In the genomic region with DNA sequence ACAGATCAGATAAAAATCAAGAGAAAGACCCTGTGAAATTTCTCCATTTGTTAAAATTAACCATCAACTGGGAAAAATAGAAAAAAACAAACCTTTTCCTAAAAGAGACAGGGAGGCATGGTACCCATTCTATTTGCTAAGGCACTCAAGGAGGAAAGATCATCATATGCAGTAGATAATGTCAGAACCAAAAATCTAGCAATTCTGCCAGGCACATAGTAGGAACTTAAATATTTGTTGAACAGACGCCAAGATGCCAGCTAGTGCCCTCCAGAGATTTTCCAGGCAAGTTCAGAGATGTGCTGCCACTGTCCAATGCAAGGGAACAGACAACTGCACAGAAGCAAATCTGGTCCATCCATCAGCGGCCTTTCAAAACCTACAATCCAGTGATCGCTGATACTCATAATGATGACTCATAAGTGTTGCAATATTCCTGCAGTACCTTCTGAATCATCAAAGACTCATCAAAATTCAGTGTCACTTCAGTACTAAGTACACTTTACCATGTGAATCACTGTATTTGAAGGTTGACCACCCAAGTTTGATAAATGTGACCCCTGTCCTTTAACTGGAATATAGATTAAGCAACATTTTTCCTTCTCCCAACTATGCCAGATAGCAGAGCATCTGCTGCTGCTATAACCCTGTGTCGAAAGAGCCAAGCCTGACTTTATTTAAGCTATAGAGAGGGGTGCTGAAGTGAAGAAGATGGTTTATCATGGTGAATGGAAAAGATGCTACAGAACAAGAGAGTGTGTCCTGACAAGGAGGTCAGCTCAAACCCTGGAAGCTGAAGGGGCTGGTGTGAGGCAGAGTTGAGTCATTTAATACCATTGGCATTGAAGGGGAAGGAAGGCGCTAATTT, we compare ENCODE assay signal across 1 cellular context.
TF ChIP-seq lines count a peak whose summit lies in the region.

No MANE protein-coding gene starts in this region.

TF ChIP-seq in HepG2, 621 proteins besides CTCF, POLR2A, EP300 and RAD21 (continued from another document and continues in another):
- TF ChIP-seq HDAC2 (CRISPR knock-in tag; IDR thresholded peaks at IDR 0.05) (peak; percentile 66), ZNF12 (CRISPR knock-in tag; IDR thresholded peaks at IDR 0.05) (peak; percentile 75), HHEX (CRISPR knock-in tag; IDR thresholded peaks at IDR 0.05) (peak; percentile 78), MTF1 (CRISPR knock-in tag; IDR thresholded peaks at IDR 0.05) (no peak), NCOA1 (CRISPR knock-in tag; IDR thresholded peaks at IDR 0.05) (no peak), HOXA5 (CRISPR knock-in tag; IDR thresholded peaks at IDR 0.05) (no peak), NRL (CRISPR knock-in tag; IDR thresholded peaks at IDR 0.05; ENCODE audit: borderline replicate concordance) (no peak), SOX5 (CRISPR knock-in tag; IDR thresholded peaks at IDR 0.05; ENCODE audit: borderline replicate concordance) (peak; percentile 70), NR2F1 (CRISPR knock-in tag; IDR thresholded peaks at IDR 0.05) (peak; percentile 56 to 97; a peak in 3 of 4 replicates), WIZ (CRISPR knock-in tag; IDR thresholded peaks at IDR 0.05) (no peak), MIXL1 (CRISPR knock-in tag; IDR thresholded peaks at IDR 0.05) (0 out of 2 replicates have a peak, but pooled peaks have one; percentile 44), ZBTB1 (CRISPR knock-in tag; IDR thresholded peaks at IDR 0.05; ENCODE audit: borderline replicate concordance) (no peak), ATF7 (IDR thresholded peaks at IDR 0.05) (peak; percentile 11; the same call in 1 of the 2 replicates), ATF7 (CRISPR knock-in tag; IDR thresholded peaks at IDR 0.05) (no peak), ZKSCAN1 (IDR thresholded peaks at IDR 0.05; ENCODE audit: low read length) (peak; percentile 46; the same call in 1 of the 2 replicates), ZFP90 (CRISPR knock-in tag; IDR thresholded peaks at IDR 0.05; ENCODE audit: borderline replicate concordance) (no peak), DNMT3B (CRISPR knock-in tag; conservative IDR thresholded peaks at IDR 0.05) (0 out of 2 replicates have a peak, but pooled peaks have one; percentile 12), SOX6 (IDR thresholded peaks at IDR 0.05) (no peak), SOX6 (CRISPR knock-in tag; IDR thresholded peaks at IDR 0.05) (peak; percentile 51; the same call in 1 of the 2 replicates), FOSL2 (CRISPR knock-in tag; IDR thresholded peaks at IDR 0.05) (peak; percentile 100), RXRB (CRISPR knock-in tag; IDR thresholded peaks at IDR 0.05; ENCODE audit: borderline replicate concordance) (peak; percentile 58), CC2D1A (CRISPR knock-in tag; IDR thresholded peaks at IDR 0.05) (no peak), KDM5A (IDR thresholded peaks at IDR 0.05; ENCODE audit: borderline replicate concordance, low read length) (no peak), ZNF124 (CRISPR knock-in tag; IDR thresholded peaks at IDR 0.05) (no peak), ETV6 (CRISPR knock-in tag; conservative IDR thresholded peaks at IDR 0.05) (no peak)
- TF ChIP-seq, protein P1, sequence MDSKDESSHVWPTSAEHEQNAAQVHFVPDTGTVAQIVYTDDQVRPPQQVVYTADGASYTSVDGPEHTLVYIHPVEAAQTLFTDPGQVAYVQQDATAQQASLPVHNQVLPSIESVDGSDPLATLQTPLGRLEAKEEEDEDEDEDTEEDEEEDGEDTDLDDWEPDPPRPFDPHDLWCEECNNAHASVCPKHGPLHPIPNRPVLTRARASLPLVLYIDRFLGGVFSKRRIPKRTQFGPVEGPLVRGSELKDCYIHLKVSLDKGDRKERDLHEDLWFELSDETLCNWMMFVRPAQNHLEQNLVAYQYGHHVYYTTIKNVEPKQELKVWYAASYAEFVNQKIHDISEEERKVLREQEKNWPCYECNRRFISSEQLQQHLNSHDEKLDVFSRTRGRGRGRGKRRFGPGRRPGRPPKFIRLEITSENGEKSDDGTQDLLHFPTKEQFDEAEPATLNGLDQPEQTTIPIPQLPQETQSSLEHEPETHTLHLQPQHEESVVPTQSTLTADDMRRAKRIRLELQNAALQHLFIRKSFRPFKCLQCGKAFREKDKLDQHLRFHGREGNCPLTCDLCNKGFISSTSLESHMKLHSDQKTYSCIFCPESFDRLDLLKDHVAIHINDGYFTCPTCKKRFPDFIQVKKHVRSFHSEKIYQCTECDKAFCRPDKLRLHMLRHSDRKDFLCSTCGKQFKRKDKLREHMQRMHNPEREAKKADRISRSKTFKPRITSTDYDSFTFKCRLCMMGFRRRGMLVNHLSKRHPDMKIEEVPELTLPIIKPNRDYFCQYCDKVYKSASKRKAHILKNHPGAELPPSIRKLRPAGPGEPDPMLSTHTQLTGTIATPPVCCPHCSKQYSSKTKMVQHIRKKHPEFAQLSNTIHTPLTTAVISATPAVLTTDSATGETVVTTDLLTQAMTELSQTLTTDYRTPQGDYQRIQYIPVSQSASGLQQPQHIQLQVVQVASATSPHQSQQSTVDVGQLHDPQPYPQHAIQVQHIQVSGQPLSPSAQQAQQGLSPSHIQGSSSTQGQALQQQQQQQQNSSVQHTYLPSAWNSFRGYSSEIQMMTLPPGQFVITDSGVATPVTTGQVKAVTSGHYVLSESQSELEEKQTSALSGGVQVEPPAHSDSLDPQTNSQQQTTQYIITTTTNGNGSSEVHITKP (CRISPR knock-in tag; IDR thresholded peaks at IDR 0.05; ENCODE audit: low read depth) = peak; percentile 26
- TF ChIP-seq, protein P2, sequence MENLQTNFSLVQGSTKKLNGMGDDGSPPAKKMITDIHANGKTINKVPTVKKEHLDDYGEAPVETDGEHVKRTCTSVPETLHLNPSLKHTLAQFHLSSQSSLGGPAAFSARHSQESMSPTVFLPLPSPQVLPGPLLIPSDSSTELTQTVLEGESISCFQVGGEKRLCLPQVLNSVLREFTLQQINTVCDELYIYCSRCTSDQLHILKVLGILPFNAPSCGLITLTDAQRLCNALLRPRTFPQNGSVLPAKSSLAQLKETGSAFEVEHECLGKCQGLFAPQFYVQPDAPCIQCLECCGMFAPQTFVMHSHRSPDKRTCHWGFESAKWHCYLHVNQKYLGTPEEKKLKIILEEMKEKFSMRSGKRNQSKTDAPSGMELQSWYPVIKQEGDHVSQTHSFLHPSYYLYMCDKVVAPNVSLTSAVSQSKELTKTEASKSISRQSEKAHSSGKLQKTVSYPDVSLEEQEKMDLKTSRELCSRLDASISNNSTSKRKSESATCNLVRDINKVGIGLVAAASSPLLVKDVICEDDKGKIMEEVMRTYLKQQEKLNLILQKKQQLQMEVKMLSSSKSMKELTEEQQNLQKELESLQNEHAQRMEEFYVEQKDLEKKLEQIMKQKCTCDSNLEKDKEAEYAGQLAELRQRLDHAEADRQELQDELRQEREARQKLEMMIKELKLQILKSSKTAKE (CRISPR knock-in tag; IDR thresholded peaks at IDR 0.05; ENCODE audit: borderline replicate concordance) = no peak
- TF ChIP-seq, protein P3, sequence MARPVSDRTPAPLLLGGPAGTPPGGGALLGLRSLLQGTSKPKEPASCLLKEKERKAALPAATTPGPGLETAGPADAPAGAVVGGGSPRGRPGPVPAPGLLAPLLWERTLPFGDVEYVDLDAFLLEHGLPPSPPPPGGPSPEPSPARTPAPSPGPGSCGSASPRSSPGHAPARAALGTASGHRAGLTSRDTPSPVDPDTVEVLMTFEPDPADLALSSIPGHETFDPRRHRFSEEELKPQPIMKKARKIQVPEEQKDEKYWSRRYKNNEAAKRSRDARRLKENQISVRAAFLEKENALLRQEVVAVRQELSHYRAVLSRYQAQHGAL (CRISPR knock-in tag; IDR thresholded peaks at IDR 0.05; ENCODE audit: not compliant biosample characterization) = no peak
- TF ChIP-seq, protein P4, sequence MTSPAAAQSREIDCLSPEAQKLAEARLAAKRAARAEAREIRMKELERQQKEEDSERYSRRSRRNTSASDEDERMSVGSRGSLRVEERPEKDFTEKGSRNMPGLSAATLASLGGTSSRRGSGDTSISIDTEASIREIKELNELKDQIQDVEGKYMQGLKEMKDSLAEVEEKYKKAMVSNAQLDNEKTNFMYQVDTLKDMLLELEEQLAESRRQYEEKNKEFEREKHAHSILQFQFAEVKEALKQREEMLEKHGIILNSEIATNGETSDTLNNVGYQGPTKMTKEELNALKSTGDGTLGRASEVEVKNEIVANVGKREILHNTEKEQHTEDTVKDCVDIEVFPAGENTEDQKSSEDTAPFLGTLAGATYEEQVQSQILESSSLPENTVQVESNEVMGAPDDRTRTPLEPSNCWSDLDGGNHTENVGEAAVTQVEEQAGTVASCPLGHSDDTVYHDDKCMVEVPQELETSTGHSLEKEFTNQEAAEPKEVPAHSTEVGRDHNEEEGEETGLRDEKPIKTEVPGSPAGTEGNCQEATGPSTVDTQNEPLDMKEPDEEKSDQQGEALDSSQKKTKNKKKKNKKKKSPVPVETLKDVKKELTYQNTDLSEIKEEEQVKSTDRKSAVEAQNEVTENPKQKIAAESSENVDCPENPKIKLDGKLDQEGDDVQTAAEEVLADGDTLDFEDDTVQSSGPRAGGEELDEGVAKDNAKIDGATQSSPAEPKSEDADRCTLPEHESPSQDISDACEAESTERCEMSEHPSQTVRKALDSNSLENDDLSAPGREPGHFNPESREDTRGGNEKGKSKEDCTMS (CRISPR knock-in tag; conservative IDR thresholded peaks at IDR 0.05) = no peak
- TF ChIP-seq, protein P5, sequence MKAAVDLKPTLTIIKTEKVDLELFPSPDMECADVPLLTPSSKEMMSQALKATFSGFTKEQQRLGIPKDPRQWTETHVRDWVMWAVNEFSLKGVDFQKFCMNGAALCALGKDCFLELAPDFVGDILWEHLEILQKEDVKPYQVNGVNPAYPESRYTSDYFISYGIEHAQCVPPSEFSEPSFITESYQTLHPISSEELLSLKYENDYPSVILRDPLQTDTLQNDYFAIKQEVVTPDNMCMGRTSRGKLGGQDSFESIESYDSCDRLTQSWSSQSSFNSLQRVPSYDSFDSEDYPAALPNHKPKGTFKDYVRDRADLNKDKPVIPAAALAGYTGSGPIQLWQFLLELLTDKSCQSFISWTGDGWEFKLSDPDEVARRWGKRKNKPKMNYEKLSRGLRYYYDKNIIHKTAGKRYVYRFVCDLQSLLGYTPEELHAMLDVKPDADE (CRISPR knock-in tag; IDR thresholded peaks at IDR 0.05) = no peak
- TF ChIP-seq, protein P6, sequence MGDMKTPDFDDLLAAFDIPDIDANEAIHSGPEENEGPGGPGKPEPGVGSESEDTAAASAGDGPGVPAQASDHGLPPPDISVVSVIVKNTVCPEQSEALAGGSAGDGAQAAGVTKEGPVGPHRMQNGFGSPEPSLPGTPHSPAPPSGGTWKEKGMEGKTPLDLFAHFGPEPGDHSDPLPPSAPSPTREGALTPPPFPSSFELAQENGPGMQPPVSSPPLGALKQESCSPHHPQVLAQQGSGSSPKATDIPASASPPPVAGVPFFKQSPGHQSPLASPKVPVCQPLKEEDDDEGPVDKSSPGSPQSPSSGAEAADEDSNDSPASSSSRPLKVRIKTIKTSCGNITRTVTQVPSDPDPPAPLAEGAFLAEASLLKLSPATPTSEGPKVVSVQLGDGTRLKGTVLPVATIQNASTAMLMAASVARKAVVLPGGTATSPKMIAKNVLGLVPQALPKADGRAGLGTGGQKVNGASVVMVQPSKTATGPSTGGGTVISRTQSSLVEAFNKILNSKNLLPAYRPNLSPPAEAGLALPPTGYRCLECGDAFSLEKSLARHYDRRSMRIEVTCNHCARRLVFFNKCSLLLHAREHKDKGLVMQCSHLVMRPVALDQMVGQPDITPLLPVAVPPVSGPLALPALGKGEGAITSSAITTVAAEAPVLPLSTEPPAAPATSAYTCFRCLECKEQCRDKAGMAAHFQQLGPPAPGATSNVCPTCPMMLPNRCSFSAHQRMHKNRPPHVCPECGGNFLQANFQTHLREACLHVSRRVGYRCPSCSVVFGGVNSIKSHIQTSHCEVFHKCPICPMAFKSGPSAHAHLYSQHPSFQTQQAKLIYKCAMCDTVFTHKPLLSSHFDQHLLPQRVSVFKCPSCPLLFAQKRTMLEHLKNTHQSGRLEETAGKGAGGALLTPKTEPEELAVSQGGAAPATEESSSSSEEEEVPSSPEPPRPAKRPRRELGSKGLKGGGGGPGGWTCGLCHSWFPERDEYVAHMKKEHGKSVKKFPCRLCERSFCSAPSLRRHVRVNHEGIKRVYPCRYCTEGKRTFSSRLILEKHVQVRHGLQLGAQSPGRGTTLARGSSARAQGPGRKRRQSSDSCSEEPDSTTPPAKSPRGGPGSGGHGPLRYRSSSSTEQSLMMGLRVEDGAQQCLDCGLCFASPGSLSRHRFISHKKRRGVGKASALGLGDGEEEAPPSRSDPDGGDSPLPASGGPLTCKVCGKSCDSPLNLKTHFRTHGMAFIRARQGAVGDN (CRISPR knock-in tag; IDR thresholded peaks at IDR 0.05) = no peak
- TF ChIP-seq, protein P7, sequence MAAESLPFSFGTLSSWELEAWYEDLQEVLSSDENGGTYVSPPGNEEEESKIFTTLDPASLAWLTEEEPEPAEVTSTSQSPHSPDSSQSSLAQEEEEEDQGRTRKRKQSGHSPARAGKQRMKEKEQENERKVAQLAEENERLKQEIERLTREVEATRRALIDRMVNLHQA (CRISPR knock-in tag; IDR thresholded peaks at IDR 0.05) = no peak
- TF ChIP-seq, protein P8, sequence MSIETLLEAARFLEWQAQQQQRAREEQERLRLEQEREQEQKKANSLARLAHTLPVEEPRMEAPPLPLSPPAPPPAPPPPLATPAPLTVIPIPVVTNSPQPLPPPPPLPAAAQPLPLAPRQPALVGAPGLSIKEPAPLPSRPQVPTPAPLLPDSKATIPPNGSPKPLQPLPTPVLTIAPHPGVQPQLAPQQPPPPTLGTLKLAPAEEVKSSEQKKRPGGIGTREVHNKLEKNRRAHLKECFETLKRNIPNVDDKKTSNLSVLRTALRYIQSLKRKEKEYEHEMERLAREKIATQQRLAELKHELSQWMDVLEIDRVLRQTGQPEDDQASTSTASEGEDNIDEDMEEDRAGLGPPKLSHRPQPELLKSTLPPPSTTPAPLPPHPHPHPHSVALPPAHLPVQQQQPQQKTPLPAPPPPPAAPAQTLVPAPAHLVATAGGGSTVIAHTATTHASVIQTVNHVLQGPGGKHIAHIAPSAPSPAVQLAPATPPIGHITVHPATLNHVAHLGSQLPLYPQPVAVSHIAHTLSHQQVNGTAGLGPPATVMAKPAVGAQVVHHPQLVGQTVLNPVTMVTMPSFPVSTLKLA (IDR thresholded peaks at IDR 0.05) = no peak
